Comparison of ENCODE assay signal across 8 cellular contexts in the genomic region with DNA sequence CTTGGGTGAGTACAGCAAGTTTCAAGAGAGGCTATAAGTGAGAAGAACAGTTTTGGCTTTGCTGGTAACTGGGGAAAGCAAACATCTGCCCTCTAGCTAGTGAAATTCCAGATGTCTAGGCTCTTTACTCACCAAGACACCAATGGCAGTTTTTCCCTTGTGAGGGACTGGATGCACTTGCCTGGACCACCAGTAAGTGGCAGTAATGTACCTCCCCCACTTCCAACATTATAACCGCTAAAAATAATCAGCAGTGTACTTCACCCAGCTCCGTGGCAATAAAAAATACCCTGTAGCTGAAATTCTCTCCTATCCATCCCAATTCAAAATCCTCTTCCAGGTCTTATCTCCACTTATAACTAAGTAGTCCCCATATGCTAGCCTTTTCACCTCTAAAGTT.
DNase-seq lines count a peak whose midpoint lies in the region; ATAC-seq and TF ChIP-seq lines count a peak whose summit lies in the region.

No MANE protein-coding gene starts in this region.

- H3K36me3 ChIP-seq in Loucy (ENCODE audit: insufficient read depth, low read length) (peaks cover 26% of the 10 kb centered on the region; the same call in 1 of the 2 replicates), testis (ENCODE audit: low read depth, missing control alignments) (no peaks in the 10 kb centered on the region)

- intact Hi-C loops in testis (cut with DNase I; ENCODE audit: low total_unique reads) = no loop called here

- peak overlapping the region in 1 of 2 donors; percentile 21 for H3K27ac ChIP-seq in testis

- DNase-seq in NCI-H146 (lab: John Stamatoyannopoulos, UW) = peak; percentile 21
- no peak for DNase-seq in NCI-H146 treated with DMSO at 0.1 percent for 48 hours (lab: John Stamatoyannopoulos, UW; ENCODE audit: unreplicated experiment)
- peak; percentile 72 for DNase-seq in astrocyte of the spinal cord (ENCODE audit: low read depth, low spot score)
- peak; percentile 64 for DNase-seq in iPS-NIHi11 (ENCODE audit: low spot score)
- peak; percentile 64 for DNase-seq in testis
- DNase-seq in effector CD4-positive, alpha-beta T cell = no peak

- H3K27me3 ChIP-seq in Loucy (ENCODE audit: insufficient read depth, low read length, poor library complexity, severe bottlenecking) (no peaks in the 10 kb centered on the region), testis (no peaks in the 10 kb centered on the region)

- in situ Hi-C loops in astrocyte of the spinal cord (cut with HindIII; ENCODE audit: low sequenced_read_pairs) = no loop called here

- H3K9me3 ChIP-seq in Loucy (ENCODE audit: insufficient read depth, low read depth, low read length) (no peaks in the 10 kb centered on the region), testis (no peaks in the 10 kb centered on the region)

- TF ChIP-seq CTCF in Loucy (conservative IDR thresholded peaks at IDR 0.05; ENCODE audit: low read length) (peak; percentile 79), astrocyte of the spinal cord (IDR thresholded peaks at IDR 0.05; ENCODE audit: low read depth, low read length) (peak; percentile 98), testis (IDR thresholded peaks at IDR 0.05) (peak; percentile 47 to 83 (median 81))

- H4K20me1 ChIP-seq in Loucy (ENCODE audit: insufficient read depth, low read length, poor library complexity, severe bottlenecking) = peaks cover 6% of the 10 kb centered on the region

- H3K79me2 ChIP-seq in Loucy (ENCODE audit: insufficient read depth, low read length) = no peaks in the 10 kb centered on the region

- WGBS in testis, 2 donors = 9 to 19% methylated on average over 2 of the region's 2 CpGs

- no peak overlapping the region for H2AFZ ChIP-seq in Loucy (ENCODE audit: low read length)

- TF ChIP-seq POLR2A in testis (IDR thresholded peaks at IDR 0.05) = no peak

- H3F3A ChIP-seq in Loucy (ENCODE audit: low read depth) = no peaks in the 10 kb centered on the region

- H3K4me1 ChIP-seq in Loucy (ENCODE audit: insufficient read depth, low read length, poor library complexity, severe bottlenecking) = no peaks in the 10 kb centered on the region
- no peaks in the 10 kb centered on the region for H3K4me1 ChIP-seq in testis

- H3K9ac ChIP-seq in Loucy (ENCODE audit: low read depth, low read length, poor library complexity, severe bottlenecking) = no peak overlapping the region

- H3K4me3 ChIP-seq in Loucy (ENCODE audit: low read length, poor library complexity, severe bottlenecking) (no peak overlapping the region), astrocyte of the spinal cord (ENCODE audit: low read depth, low read length) (no peak overlapping the region), testis (no peak overlapping the region)

- no peaks in the 10 kb centered on the region for H3K9me2 ChIP-seq in Loucy (replicated peaks; ENCODE audit: low read depth, low read length)

- peak; percentile 60 for ATAC-seq in GM21723 (IDR thresholded peaks at IDR 0.05; ENCODE audit: unreplicated experiment)

- H3K4me2 ChIP-seq in Loucy (ENCODE audit: low read depth, low read length, poor library complexity, severe bottlenecking) = no peak overlapping the region

Comparison
In these comparisons a context has a peak if more than half of its experiments do, and no peak if none do; other contexts are left out.
1. DNase-seq: peak in NCI-H146 (single experiment), astrocyte of the spinal cord (single experiment), iPS-NIHi11 (single experiment) and testis (single experiment); none in NCI-H146 treated with DMSO at 0.1 percent for 48 hours (single experiment) and effector CD4-positive, alpha-beta T cell (single experiment).
2. Peak in every context shown above with its lines, with median percentiles within 50 percentile points of each other: CTCF ChIP-seq.